In the genomic region with DNA sequence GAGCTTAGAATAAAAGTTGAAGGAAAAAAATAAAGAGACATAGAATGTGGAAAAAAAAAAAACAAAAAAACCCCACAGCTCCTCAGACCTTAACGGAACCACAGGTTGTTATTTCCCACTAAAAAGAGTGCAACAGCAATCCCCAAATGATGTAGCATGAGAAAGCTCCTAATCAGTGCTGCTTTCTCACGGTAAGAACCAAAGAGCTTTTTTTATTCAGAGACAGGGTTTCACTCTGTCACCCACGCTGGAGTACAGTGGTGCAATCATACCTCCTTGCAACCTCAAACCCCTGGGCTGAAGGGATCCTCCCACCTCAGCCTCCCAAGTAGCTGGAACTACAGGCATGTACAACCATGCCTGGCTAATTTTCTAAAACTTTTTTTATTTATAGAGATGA, we compare ENCODE assay signal across 25 cellular contexts. TPM values are rescaled to one million over a fixed set of nuclear protein-coding genes. Genes with fewer than 3 reads are reported as not detected.
DNase-seq lines count a peak whose midpoint lies in the region; ATAC-seq, FAIRE-seq and TF ChIP-seq lines count a peak whose summit lies in the region.
"Had no signal": no experiment of that assay in that cellular context is flagged by ENCODE, and none has a peak within 500 bp of the region (broad histone marks: within the 10 kb centered on the region; RNA-seq: fewer than 3 reads in every experiment).

No MANE protein-coding gene starts in this region.

- no peaks in the 10 kb centered on the region for H3K27me3 ChIP-seq in CD4-positive, alpha-beta memory T cell (ENCODE audit: insufficient read depth, low read length)
- H3K27me3 ChIP-seq in GM12878 (replicated peaks in 1 of 2; ENCODE audit: control insufficient read depth in 2 of 2, insufficient read depth in 2 of 2, low read length in 1 of 2) (no peaks in the 10 kb centered on the region), A673 (replicated peaks; ENCODE audit: insufficient read depth, low read depth, low read length, poor library complexity) (no peaks in the 10 kb centered on the region)
- H3K27me3 ChIP-seq: colonic mucosa, SJCRH30, tibial artery had no signal

- H3K36me3 ChIP-seq in CD4-positive, alpha-beta memory T cell (ENCODE audit: insufficient read depth, low read length): peaks cover 4% of the 10 kb centered on the region
- H3K36me3 ChIP-seq in GM12878 (ENCODE audit: control insufficient read depth in 2 of 2, insufficient read depth in 2 of 2, low read length in 1 of 2) (peaks cover 2 to 11% of the 10 kb centered on the region in 2 experiments; a peak in 3 of 4 replicates), A673 (ENCODE audit: insufficient read depth, low read length, poor library complexity, severe bottlenecking) (peaks cover 5% of the 10 kb centered on the region)
- H3K36me3 ChIP-seq: colonic mucosa had no signal

- no peak overlapping the region for H3K4me3 ChIP-seq in CD4-positive, alpha-beta memory T cell (ENCODE audit: low read length in 2 of 2)
- H3K4me3 ChIP-seq in GM12878: no peak overlapping the region
- no peak overlapping the region for H3K4me3 ChIP-seq in A673 (ENCODE audit: low read depth, low read length, poor library complexity, severe bottlenecking)
- H3K4me3 ChIP-seq: A549, colonic mucosa, SJCRH30, tibial artery had no signal

- peaks cover 51% of the 10 kb centered on the region for H3K4me1 ChIP-seq in CD4-positive, alpha-beta memory T cell (ENCODE audit: insufficient read depth, low read length)
- H3K4me1 ChIP-seq in GM12878 (ENCODE audit: control insufficient read depth, insufficient read depth, low read length) (no peaks in the 10 kb centered on the region; the same call in none of the 2 replicates), A673 (ENCODE audit: insufficient read depth, low read length, poor library complexity, severe bottlenecking) (no peaks in the 10 kb centered on the region)
- H3K4me1 ChIP-seq: colonic mucosa, SJCRH30, tibial artery had no signal

- WGBS in GM12878 (ENCODE audit: insufficient coverage, insufficient replicate concordance, low lambda C conversion rate, missing lambda C conversion rate): 3% methylated on average over 3 of the region's 3 CpGs

- H3K9me3 Mint-ChIP-seq in activated CD4-positive, alpha-beta memory T cell treated with anti-CD3 and anti-CD28 coated beads for 36 hours: no peaks in the 10 kb centered on the region
- no peaks in the 10 kb centered on the region for H3K9me3 Mint-ChIP-seq in activated CD4-positive, alpha-beta memory T cell treated with anti-CD3 and anti-CD28 coated beads, Interleukin-2, amount 10 ng/mL, durations not matched to agents 7 days and 5 days
- no peaks in the 10 kb centered on the region for H3K9me3 Mint-ChIP-seq in CD4-positive, alpha-beta memory T cell
- H3K9me3 Mint-ChIP-seq in IgD-negative memory B cell: no peaks in the 10 kb centered on the region
- H3K9me3 Mint-ChIP-seq: mesothelial cell of epicardium had no signal

- TF ChIP-seq EP300 in GM12878 (IDR thresholded peaks at IDR 0.05; ENCODE audit: borderline replicate concordance in 1 of 2, control insufficient read depth in 1 of 2, low read depth in 2 of 2, low read length in 2 of 2): no peak

- H3K27ac Mint-ChIP-seq in activated CD4-positive, alpha-beta memory T cell treated with anti-CD3 and anti-CD28 coated beads for 36 hours: no peak overlapping the region
- H3K27ac Mint-ChIP-seq in activated CD4-positive, alpha-beta memory T cell treated with anti-CD3 and anti-CD28 coated beads, Interleukin-2, amount 10 ng/mL, durations not matched to agents 7 days and 5 days: no peak overlapping the region
- peak overlapping the region; percentile 32 to 94 (median 82) for H3K27ac Mint-ChIP-seq in CD4-positive, alpha-beta memory T cell
- H3K27ac Mint-ChIP-seq in IgD-negative memory B cell: peak overlapping the region in 2 of 3 donors; percentile 31 to 78
- H3K27ac Mint-ChIP-seq: mesothelial cell of epicardium; stimulated activated naive CD8-positive, alpha-beta T cell treated with anti-CD3 and anti-CD28 coated beads, Interleukin-15, Interleukin-2, amounts not matched to agents 100 ng/mL and 50 ng/mL, for 24 hours had no signal

- SMC1A ChIA-PET in GM12878 (lab: Charles Lee; ENCODE audit: uncharacterized antibody, unreplicated experiment): interaction anchor here (0.6 to 2.4 kb wide), 8 partner anchors 8 to 429 kb away, joined by 3 to 13 read pairs (median 4); a partner anchor contains a TSS

- BruUV-seq in GM12878 (replicated peaks; lab: Mats Ljungman, UMichigan): no TSS peak
- no TSS peak for BruUV-seq in A673 (replicated peaks; lab: Mats Ljungman, UMichigan)

- H3K27me3 Mint-ChIP-seq in activated CD4-positive, alpha-beta memory T cell treated with anti-CD3 and anti-CD28 coated beads for 36 hours: no peaks in the 10 kb centered on the region
- no peaks in the 10 kb centered on the region for H3K27me3 Mint-ChIP-seq in activated CD4-positive, alpha-beta memory T cell treated with anti-CD3 and anti-CD28 coated beads, Interleukin-2, amount 10 ng/mL, durations not matched to agents 7 days and 5 days
- no peaks in the 10 kb centered on the region for H3K27me3 Mint-ChIP-seq in CD4-positive, alpha-beta memory T cell
- H3K27me3 Mint-ChIP-seq in IgD-negative memory B cell: no peaks in the 10 kb centered on the region
- H3K27me3 Mint-ChIP-seq: naive B cell; stimulated activated naive CD8-positive, alpha-beta T cell treated with anti-CD3 and anti-CD28 coated beads, Interleukin-15, Interleukin-2, amounts not matched to agents 100 ng/mL and 50 ng/mL, for 24 hours had no signal

- no peak overlapping the region; the same call in 1 of the 2 replicates for H3K4me2 ChIP-seq in GM12878 (ENCODE audit: control insufficient read depth, insufficient read depth)
- H3K4me2 ChIP-seq: A549 had no signal

- H2AFZ ChIP-seq in GM12878 (ENCODE audit: control insufficient read depth, low read depth, low read length): no peak overlapping the region

- H3K9ac ChIP-seq in GM12878 (ENCODE audit: control insufficient read depth, insufficient read depth, low read length): no peak overlapping the region

- no peaks in the 10 kb centered on the region for H3K9me3 ChIP-seq in CD4-positive, alpha-beta memory T cell (ENCODE audit: control insufficient read depth in 1 of 2, low read length in 2 of 2)
- H3K9me3 ChIP-seq in GM12878 (replicated peaks; ENCODE audit: control insufficient read depth, insufficient read depth, low read length) (no peaks in the 10 kb centered on the region), A673 (ENCODE audit: low read depth, low read length, poor library complexity, severe bottlenecking) (no peaks in the 10 kb centered on the region)
- H3K9me3 ChIP-seq: A549, colonic mucosa, SJCRH30, tibial artery had no signal

- no peak for FAIRE-seq in GM12878 (lab: Jason Lieb, UNC)
- FAIRE-seq: A549, GM19239, kidney had no signal

- ATAC-seq in GM12878 (peak; percentile 52), GM21529 (IDR thresholded peaks at IDR 0.05; ENCODE audit: unreplicated experiment) (no peak), HG02588 (IDR thresholded peaks at IDR 0.05; ENCODE audit: unreplicated experiment) (no peak)
- ATAC-seq: A549 had no signal

- no peak for TF ChIP-seq POLR2A in GM12878 (IDR thresholded peaks at IDR 0.05; ENCODE audit: low read depth, low read length)

- CTCF ChIA-PET in activated CD4-positive, alpha-beta memory T cell treated with anti-CD3 and anti-CD28 coated beads for 36 hours (lab: Charles Lee): no interaction called here
- CTCF ChIA-PET in activated CD4-positive, alpha-beta memory T cell treated with anti-CD3 and anti-CD28 coated beads, Interleukin-2, amount 10 ng/mL, durations not matched to agents 7 days and 5 days (lab: Charles Lee): interaction anchor here (0.9 to 1.7 kb wide), 2 partner anchors 14 to 30 kb away, joined by 3 to 4 read pairs; a partner anchor contains a TSS
- CTCF ChIA-PET in CD4-positive, alpha-beta memory T cell (lab: Charles Lee; ENCODE audit: partially characterized antibody): interaction anchor here (1.2 to 2.8 kb wide), 7 partner anchors 8 to 83 kb away, joined by 3 to 21 read pairs (median 3); a partner anchor contains a TSS
- CTCF ChIA-PET in GM12878 (lab: Yijun Ruan, JAX): interaction anchor here (1.1 to 1.5 kb wide), 4 partner anchors 13 to 115 kb away, joined by 4 to 9 read pairs (median 5); a partner anchor contains a TSS
- CTCF ChIA-PET in A673 (lab: Charles Lee): no interaction called here

- TF ChIP-seq RAD21 in GM12878 (IDR thresholded peaks at IDR 0.05; ENCODE audit: insufficient read depth, low read depth, low read length): no peak

- peaks cover 43% of the 10 kb centered on the region for H3K4me1 Mint-ChIP-seq in activated CD4-positive, alpha-beta memory T cell treated with anti-CD3 and anti-CD28 coated beads for 36 hours (ENCODE audit: low read depth)
- peaks cover 41% of the 10 kb centered on the region for H3K4me1 Mint-ChIP-seq in activated CD4-positive, alpha-beta memory T cell treated with anti-CD3 and anti-CD28 coated beads, Interleukin-2, amount 10 ng/mL, durations not matched to agents 7 days and 5 days
- H3K4me1 Mint-ChIP-seq in CD4-positive, alpha-beta memory T cell: peaks cover 37 to 54% (median 46%) of the 10 kb centered on the region in 4 donors
- H3K4me1 Mint-ChIP-seq in IgD-negative memory B cell: peaks cover 3 to 10% (median 6%) of the 10 kb centered on the region in 3 donors
- H3K4me1 Mint-ChIP-seq: mesothelial cell of epicardium had no signal

- intact Hi-C loops in activated CD4-positive, alpha-beta memory T cell treated with anti-CD3 and anti-CD28 coated beads for 36 hours (cut with micrococcal nuclease): no loop called here
- intact Hi-C loops in CD4-positive, alpha-beta memory T cell (cut with micrococcal nuclease): no loop called here
- intact Hi-C loops in GM12878 (cut with micrococcal nuclease; ENCODE audit: unreplicated experiment): no loop called here
- intact Hi-C loops in A673 (cut with micrococcal nuclease; ENCODE audit: unreplicated experiment): no loop called here

- RAD21 ChIA-PET in GM12878 (lab: Charles Lee; ENCODE audit: unreplicated experiment): interaction anchor here (1.2 to 1.3 kb wide), 2 partner anchors 9 to 116 kb away, joined by 4 read pairs; no protein-coding TSS in a partner anchor

- no peak overlapping the region for H3K4me3 Mint-ChIP-seq in activated CD4-positive, alpha-beta memory T cell treated with anti-CD3 and anti-CD28 coated beads for 36 hours
- H3K4me3 Mint-ChIP-seq in activated CD4-positive, alpha-beta memory T cell treated with anti-CD3 and anti-CD28 coated beads, Interleukin-2, amount 10 ng/mL, durations not matched to agents 7 days and 5 days: no peak overlapping the region
- peak overlapping the region in 4 of 8 donors; percentile 2 to 41 (median 22) for H3K4me3 Mint-ChIP-seq in CD4-positive, alpha-beta memory T cell
- no peak overlapping the region for H3K4me3 Mint-ChIP-seq in IgD-negative memory B cell
- H3K4me3 Mint-ChIP-seq: mesothelial cell of epicardium; naive B cell; stimulated activated naive CD8-positive, alpha-beta T cell treated with anti-CD3 and anti-CD28 coated beads, Interleukin-15, Interleukin-2, amounts not matched to agents 100 ng/mL and 50 ng/mL, for 24 hours had no signal

- peak; percentile 27 for DNase-seq in activated CD4-positive, alpha-beta memory T cell treated with anti-CD3 and anti-CD28 coated beads for 36 hours
- DNase-seq in activated CD4-positive, alpha-beta memory T cell treated with anti-CD3 and anti-CD28 coated beads, Interleukin-2, amount 10 ng/mL, durations not matched to agents 7 days and 5 days: no peak
- no peak for DNase-seq in CD4-positive, alpha-beta memory T cell
- DNase-seq in GM12878 (ENCODE audit: low read depth, low spot score) (peak; percentile 41), A673 (ENCODE audit: low spot score) (no peak)
- DNase-seq: activated CD4-positive, CD25-positive, alpha-beta regulatory T cell; anterior cingulate cortex; colonic mucosa; effector CD8-positive, alpha-beta T cell; erythroblast; HCEC 1CT; Karpas-422; kidney; naive B cell; NCI-H146; SJCRH30; tibial artery had no signal

- in situ Hi-C loops in GM12878 (cut with MboI): no loop called here

- no peak for TF ChIP-seq CTCF in GM12878 (IDR thresholded peaks at IDR 0.05 in 2 of 3, conservative IDR thresholded peaks at IDR 0.05 in 1 of 3; ENCODE audit: control insufficient read depth in 2 of 3, extremely low read depth in 1 of 3, insufficient read depth in 1 of 3, low read depth in 3 of 3, low read length in 3 of 3)
- TF ChIP-seq CTCF in A673 (conservative IDR thresholded peaks at IDR 0.05; ENCODE audit: low read depth, low read length): no peak

- peaks cover 22% of the 10 kb centered on the region for H3K36me3 Mint-ChIP-seq in activated CD4-positive, alpha-beta memory T cell treated with anti-CD3 and anti-CD28 coated beads for 36 hours
- H3K36me3 Mint-ChIP-seq in activated CD4-positive, alpha-beta memory T cell treated with anti-CD3 and anti-CD28 coated beads, Interleukin-2, amount 10 ng/mL, durations not matched to agents 7 days and 5 days (ENCODE audit: low read depth): peaks cover 59% of the 10 kb centered on the region
- peaks cover 22 to 41% of the 10 kb centered on the region in 2 donors for H3K36me3 Mint-ChIP-seq in CD4-positive, alpha-beta memory T cell
- peaks cover 2% of the 10 kb centered on the region for H3K36me3 Mint-ChIP-seq in IgD-negative memory B cell

- POLR2A ChIA-PET in activated CD4-positive, alpha-beta memory T cell treated with anti-CD3 and anti-CD28 coated beads for 36 hours (lab: Charles Lee): interaction anchor here (0.9 to 2.7 kb wide), 2 partner anchors 13 to 83 kb away, joined by 3 to 19 read pairs; a partner anchor contains a TSS
- POLR2A ChIA-PET in activated CD4-positive, alpha-beta memory T cell treated with anti-CD3 and anti-CD28 coated beads, Interleukin-2, amount 10 ng/mL, durations not matched to agents 7 days and 5 days (lab: Charles Lee): interaction anchor here (0.6 to 2.9 kb wide), 4 partner anchors 12 to 427 kb away, joined by 3 to 48 read pairs (median 4); a partner anchor contains a TSS
- POLR2A ChIA-PET in CD4-positive, alpha-beta memory T cell (lab: Charles Lee; ENCODE audit: partially characterized antibody): interaction anchor here (1.0 to 9.6 kb wide), 4 partner anchors 12 to 83 kb away, joined by 3 to 116 read pairs (median 6); a partner anchor contains a TSS
- POLR2A ChIA-PET in GM12878 (lab: Charles Lee) (interaction anchor here (0.5 to 1.5 kb wide), 5 partner anchors 10 to 652 kb away, joined by 3 to 8 read pairs (median 4); a partner anchor contains a TSS), A673 (lab: Charles Lee; ENCODE audit: low non-redundant PET) (no interaction called here)

- no peaks in the 10 kb centered on the region for H4K20me1 ChIP-seq in GM12878 (ENCODE audit: control insufficient read depth, insufficient read depth)

- H3K27ac ChIP-seq in CD4-positive, alpha-beta memory T cell (ENCODE audit: low read depth, low read length): no peak overlapping the region
- H3K27ac ChIP-seq in GM12878 (ENCODE audit: control insufficient read depth, insufficient read depth) (peak overlapping the region; percentile 34), A673 (ENCODE audit: low read depth, low read length, poor library complexity, severe bottlenecking) (no peak overlapping the region)
- H3K27ac ChIP-seq: A549, colonic mucosa, HL-60, SJCRH30, tibial artery had no signal

- H3K79me2 ChIP-seq in GM12878 (ENCODE audit: control insufficient read depth, insufficient read depth, low read length): peaks cover 3% of the 10 kb centered on the region

RNA-seq across cellular contexts. Expression of a gene that starts 13.3 kb away (rescaled TPM):
- total RNA-seq in activated CD4-positive, alpha-beta memory T cell treated with anti-CD3 and anti-CD28 coated beads for 36 hours: 100 to 1,000 TPM; 150 to 156 TPM
- total RNA-seq in activated CD4-positive, alpha-beta memory T cell treated with anti-CD3 and anti-CD28 coated beads, Interleukin-2, amount 10 ng/mL, durations not matched to agents 7 days and 5 days: 100 to 1,000 TPM; 155 to 167 TPM
- total RNA-seq in CD4-positive, alpha-beta memory T cell: 10 to 100 TPM; 55.5 to 61.5 TPM
- 100 to 1,000 TPM; 279 to 557 TPM for polyA plus RNA-seq in CD4-positive, alpha-beta memory T cell
- polyA plus RNA-seq in IgD-negative memory B cell (173 TPM), GM12878 (2011; rRNA removed) (282 and 351 TPM in 2 replicates), GM12878 (2014; fragmentation: Illumina TruSeq; extraction: Trizol) (296 and 308 TPM in 2 replicates), GM12878 (2014; fragmentation: Nextera tagmentation; extraction: Ambion mirVana) (1,000 to 10,000 TPM in 1 of 2 experiments, 100 to 1,000 TPM in 1; 917 to 1,021 TPM), GM12878 (2014; rRNA removed) (180 and 181 TPM in 2 replicates), GM12878 (2016; fragmentation: Nextera tagmentation; extraction: Ambion mirVana) (100 to 1,000 TPM; 432 to 453 TPM)
- 13.5 and 16.1 TPM in 2 replicates for total RNA-seq in GM12878 (2013; cell fraction: nucleolus; rRNA removed)
- total RNA-seq in GM12878 (2014; rRNA removed) (157 and 162 TPM in 2 replicates), GM12878 (2014; rRNA removed; fragmentation: Illumina TruSeq; extraction: Trizol) (242 and 244 TPM in 2 replicates), GM12878 (2021) (140 and 141 TPM in 2 replicates), A673 (2021) (143 and 157 TPM in 2 replicates)
- polyA plus RNA-seq in GM12878 (2011; ENCODE audit: low read depth): 70.1 TPM
- polyA plus RNA-seq in GM12878 (2011; cell fraction: cytosol; rRNA removed): 174 and 286 TPM in 2 replicates
- polyA plus RNA-seq in GM12878 (2011; cell fraction: nucleus; rRNA removed): 94.1 and 94.2 TPM in 2 replicates
- 177 and 220 TPM in 2 replicates for polyA plus RNA-seq in GM12878 (2012)
- 81.2 and 151 TPM in 2 replicates for polyA minus RNA-seq in GM12878 (2011; rRNA and poly(A)+ RNA removed)
- 53.5 and 58.1 TPM in 2 replicates for polyA minus RNA-seq in GM12878 (2011; cell fraction: cytosol; rRNA and poly(A)+ RNA removed)
- 14.0 and 20.7 TPM in 2 replicates for polyA minus RNA-seq in GM12878 (2011; cell fraction: nucleus; rRNA and poly(A)+ RNA removed)

Comparison
In these comparisons a context has a peak if more than half of its experiments do, and no peak if none do; other contexts are left out.
1. DNase-seq: peak in activated CD4-positive, alpha-beta memory T cell treated with anti-CD3 and anti-CD28 coated beads for 36 hours (single experiment) and GM12878 (single experiment); none in activated CD4-positive, alpha-beta memory T cell treated with anti-CD3 and anti-CD28 coated beads, Interleukin-2, amount 10 ng/mL, durations not matched to agents 7 days and 5 days (single experiment), CD4-positive, alpha-beta memory T cell (0 of 5) and A673 (single experiment).
2. CTCF ChIA-PET loops: an anchor here in activated CD4-positive, alpha-beta memory T cell treated with anti-CD3 and anti-CD28 coated beads, Interleukin-2, amount 10 ng/mL, durations not matched to agents 7 days and 5 days (0.9 to 1.7 kb wide), CD4-positive, alpha-beta memory T cell (1.2 to 2.8 kb wide) and GM12878 (1.1 to 1.5 kb wide); none called in activated CD4-positive, alpha-beta memory T cell treated with anti-CD3 and anti-CD28 coated beads for 36 hours and A673.
3. H3K27ac Mint-ChIP-seq: peak in CD4-positive, alpha-beta memory T cell (7 of 7) and IgD-negative memory B cell (2 of 3); none in activated CD4-positive, alpha-beta memory T cell treated with anti-CD3 and anti-CD28 coated beads for 36 hours (single experiment) and activated CD4-positive, alpha-beta memory T cell treated with anti-CD3 and anti-CD28 coated beads, Interleukin-2, amount 10 ng/mL, durations not matched to agents 7 days and 5 days (single experiment).